ENCODE assay signal across 1 cellular context in genomic region chr11:75535039-75535563, GRCh38.
TF ChIP-seq lines count a peak whose summit lies in the region.

No MANE protein-coding gene starts in this region.

TF ChIP-seq in HCT116, 20 proteins besides CTCF, POLR2A, EP300 and RAD21:
- TF ChIP-seq POLR2AphosphoS5 (IDR thresholded peaks at IDR 0.05; ENCODE audit: low read depth, low read length) (no peak), CEBPB (IDR thresholded peaks at IDR 0.05; ENCODE audit: low read depth) (no peak), SIN3A (IDR thresholded peaks at IDR 0.05; ENCODE audit: low read depth) (no peak), EZH2 (IDR thresholded peaks at IDR 0.05) (no peak), EGR1 (IDR thresholded peaks at IDR 0.05; ENCODE audit: low read depth) (no peak), ELF1 (IDR thresholded peaks at IDR 0.05; ENCODE audit: borderline replicate concordance, low read depth) (no peak), ZNF274 (IDR thresholded peaks at IDR 0.05; ENCODE audit: low read depth, low read length) (no peak), FOSL1 (IDR thresholded peaks at IDR 0.05; ENCODE audit: low read depth) (no peak), TCF7L2 (IDR thresholded peaks at IDR 0.05; ENCODE audit: borderline replicate concordance, extremely low read depth, insufficient read depth, insufficient read length) (no peak), CBX3 (IDR thresholded peaks at IDR 0.05; ENCODE audit: low read depth) (no peak), SP1 (IDR thresholded peaks at IDR 0.05; ENCODE audit: low read depth) (no peak), JUND (IDR thresholded peaks at IDR 0.05) (no peak), ATF3 (IDR thresholded peaks at IDR 0.05) (no peak), SRF (IDR thresholded peaks at IDR 0.05; ENCODE audit: low read depth) (no peak), ZFX (IDR thresholded peaks at IDR 0.05) (no peak)
- TF ChIP-seq, protein P1, sequence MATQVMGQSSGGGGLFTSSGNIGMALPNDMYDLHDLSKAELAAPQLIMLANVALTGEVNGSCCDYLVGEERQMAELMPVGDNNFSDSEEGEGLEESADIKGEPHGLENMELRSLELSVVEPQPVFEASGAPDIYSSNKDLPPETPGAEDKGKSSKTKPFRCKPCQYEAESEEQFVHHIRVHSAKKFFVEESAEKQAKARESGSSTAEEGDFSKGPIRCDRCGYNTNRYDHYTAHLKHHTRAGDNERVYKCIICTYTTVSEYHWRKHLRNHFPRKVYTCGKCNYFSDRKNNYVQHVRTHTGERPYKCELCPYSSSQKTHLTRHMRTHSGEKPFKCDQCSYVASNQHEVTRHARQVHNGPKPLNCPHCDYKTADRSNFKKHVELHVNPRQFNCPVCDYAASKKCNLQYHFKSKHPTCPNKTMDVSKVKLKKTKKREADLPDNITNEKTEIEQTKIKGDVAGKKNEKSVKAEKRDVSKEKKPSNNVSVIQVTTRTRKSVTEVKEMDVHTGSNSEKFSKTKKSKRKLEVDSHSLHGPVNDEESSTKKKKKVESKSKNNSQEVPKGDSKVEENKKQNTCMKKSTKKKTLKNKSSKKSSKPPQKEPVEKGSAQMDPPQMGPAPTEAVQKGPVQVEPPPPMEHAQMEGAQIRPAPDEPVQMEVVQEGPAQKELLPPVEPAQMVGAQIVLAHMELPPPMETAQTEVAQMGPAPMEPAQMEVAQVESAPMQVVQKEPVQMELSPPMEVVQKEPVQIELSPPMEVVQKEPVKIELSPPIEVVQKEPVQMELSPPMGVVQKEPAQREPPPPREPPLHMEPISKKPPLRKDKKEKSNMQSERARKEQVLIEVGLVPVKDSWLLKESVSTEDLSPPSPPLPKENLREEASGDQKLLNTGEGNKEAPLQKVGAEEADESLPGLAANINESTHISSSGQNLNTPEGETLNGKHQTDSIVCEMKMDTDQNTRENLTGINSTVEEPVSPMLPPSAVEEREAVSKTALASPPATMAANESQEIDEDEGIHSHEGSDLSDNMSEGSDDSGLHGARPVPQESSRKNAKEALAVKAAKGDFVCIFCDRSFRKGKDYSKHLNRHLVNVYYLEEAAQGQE (IDR thresholded peaks at IDR 0.05; ENCODE audit: low read depth), result no peak
- TF ChIP-seq, protein P2, sequence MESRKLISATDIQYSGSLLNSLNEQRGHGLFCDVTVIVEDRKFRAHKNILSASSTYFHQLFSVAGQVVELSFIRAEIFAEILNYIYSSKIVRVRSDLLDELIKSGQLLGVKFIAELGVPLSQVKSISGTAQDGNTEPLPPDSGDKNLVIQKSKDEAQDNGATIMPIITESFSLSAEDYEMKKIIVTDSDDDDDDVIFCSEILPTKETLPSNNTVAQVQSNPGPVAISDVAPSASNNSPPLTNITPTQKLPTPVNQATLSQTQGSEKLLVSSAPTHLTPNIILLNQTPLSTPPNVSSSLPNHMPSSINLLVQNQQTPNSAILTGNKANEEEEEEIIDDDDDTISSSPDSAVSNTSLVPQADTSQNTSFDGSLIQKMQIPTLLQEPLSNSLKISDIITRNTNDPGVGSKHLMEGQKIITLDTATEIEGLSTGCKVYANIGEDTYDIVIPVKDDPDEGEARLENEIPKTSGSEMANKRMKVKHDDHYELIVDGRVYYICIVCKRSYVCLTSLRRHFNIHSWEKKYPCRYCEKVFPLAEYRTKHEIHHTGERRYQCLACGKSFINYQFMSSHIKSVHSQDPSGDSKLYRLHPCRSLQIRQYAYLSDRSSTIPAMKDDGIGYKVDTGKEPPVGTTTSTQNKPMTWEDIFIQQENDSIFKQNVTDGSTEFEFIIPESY (IDR thresholded peaks at IDR 0.05; ENCODE audit: extremely low read depth, insufficient replicate concordance, low read length), result no peak
